ENCODE assay signal across 1 cellular context in the genomic region with DNA sequence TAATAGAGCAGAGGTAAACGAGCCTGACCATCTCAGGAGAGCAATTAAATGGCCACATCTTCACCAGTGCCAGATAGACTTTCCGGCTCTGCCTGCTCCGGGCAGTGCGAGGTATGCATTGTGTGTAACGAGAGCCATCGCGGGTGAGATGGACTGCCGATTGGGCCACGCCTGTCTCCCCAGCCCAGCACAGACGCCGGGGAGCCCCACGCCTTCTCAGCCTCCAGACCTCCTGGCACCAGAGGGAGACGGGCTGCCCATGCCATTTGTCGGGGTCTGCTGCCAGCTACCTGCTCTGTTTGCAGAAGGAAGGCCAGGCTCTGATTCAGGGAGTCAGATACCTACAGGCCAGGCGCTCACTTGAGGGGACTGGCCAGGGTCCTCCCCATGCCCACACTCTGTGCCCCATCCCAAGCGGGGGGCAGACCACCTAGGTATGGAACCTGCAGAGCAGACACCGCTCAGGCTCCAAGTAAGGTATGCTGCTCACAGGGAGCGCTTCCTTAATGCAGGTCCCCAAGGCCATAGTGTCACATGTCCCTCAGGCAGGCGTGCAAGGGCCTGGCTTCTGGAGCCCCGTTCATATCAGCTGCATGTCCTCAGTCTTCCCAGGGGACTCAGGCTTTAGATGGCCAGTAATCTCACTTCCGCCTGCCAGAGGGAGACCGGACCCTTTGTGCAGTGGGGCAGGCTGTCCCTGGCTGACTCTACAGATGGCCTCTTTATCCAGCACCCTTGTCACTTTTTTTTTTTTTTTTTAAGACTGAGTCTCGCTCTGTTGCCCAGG.
TF ChIP-seq lines count a peak whose summit lies in the region.

No MANE protein-coding gene starts in this region.

TF ChIP-seq in SK-N-SH treated with all-trans-retinoic acid at 6 μM for 48 hours, 23 proteins besides CTCF, POLR2A, EP300 and RAD21 (continued from another document):
- no peak for TF ChIP-seq CREB5 (CRISPR knock-in tag; IDR thresholded peaks at IDR 0.05; ENCODE audit: low read depth)
- no peak for TF ChIP-seq ZFP30 (CRISPR knock-in tag; IDR thresholded peaks at IDR 0.05)
- TF ChIP-seq RARB (CRISPR knock-in tag; IDR thresholded peaks at IDR 0.05) = no peak
TF ChIP-seq in SK-N-SH treated with all-trans-retinoic acid at 6 μM for 48 hours: peak in this region for 0.
